In genomic region chr2:7701807-7702206, GRCh38 we compare ENCODE assay signal across 22 cellular contexts.
DNase-seq lines count a peak whose midpoint lies in the region; ATAC-seq, FAIRE-seq and TF ChIP-seq lines count a peak whose summit lies in the region.
"Had no signal": no experiment of that assay in that cellular context is flagged by ENCODE, and none has a peak within 500 bp of the region (broad histone marks: within the 10 kb centered on the region; RNA-seq: fewer than 3 reads in every experiment).

No MANE protein-coding gene starts in this region.

- no peak overlapping the region for H3K4me3 Mint-ChIP-seq in WTC11
- no peak overlapping the region for H3K4me3 Mint-ChIP-seq in CD4-positive, alpha-beta memory T cell
- H3K4me3 Mint-ChIP-seq: CD14-positive monocyte had no signal

- no peaks in the 10 kb centered on the region for H3K9me2 ChIP-seq in SK-N-SH

- CTCF ChIA-PET in SK-N-SH (lab: Yijun Ruan, JAX) (interaction anchor here (1.0 kb wide), 1 partner anchor 512 kb away, joined by 3 read pairs; no protein-coding TSS in a partner anchor), WTC11 (lab: Charles Lee) (interaction anchor here (0.7 to 1.9 kb wide), 2 partner anchors 135 to 275 kb away, joined by 3 to 6 read pairs; no protein-coding TSS in a partner anchor)
- CTCF ChIA-PET in CD4-positive, alpha-beta memory T cell (lab: Charles Lee; ENCODE audit: partially characterized antibody) = no interaction called here

- TF ChIP-seq CTCF in SK-N-SH (IDR thresholded peaks at IDR 0.05) (no peak), WTC11 (IDR thresholded peaks at IDR 0.05) (no peak), keratinocyte (optimal IDR thresholded peaks at IDR 0.05 in 1 of 3, IDR thresholded peaks at IDR 0.05 in 1 of 3, conservative IDR thresholded peaks at IDR 0.05 in 1 of 3; ENCODE audit: extremely low read depth in 1 of 3, insufficient read depth in 2 of 3, low read length in 3 of 3) (no peak), tibial artery (IDR thresholded peaks at IDR 0.05) (no peak)

- no peak overlapping the region for H3K27ac ChIP-seq in SK-N-SH (ENCODE audit: low read depth in 2 of 2, low read length in 1 of 2)
- H3K27ac ChIP-seq in keratinocyte (ENCODE audit: control insufficient read depth, insufficient read depth, low read length) = no peak overlapping the region
- H3K27ac ChIP-seq in CD4-positive, alpha-beta memory T cell (ENCODE audit: low read depth, low read length) = no peak overlapping the region
- H3K27ac ChIP-seq in right cardiac atrium (ENCODE audit: low read length) = no peak overlapping the region
- H3K27ac ChIP-seq in tibial artery = no peak overlapping the region
- H3K27ac ChIP-seq: 22Rv1, HL-60 had no signal

- DNase-seq in SK-N-SH (no peak), WTC11 (ENCODE audit: low spot score) (no peak), keratinocyte (ENCODE audit: low read depth, low spot score) (no peak), right cardiac atrium (no peak), tibial artery (no peak)
- DNase-seq in CD4-positive, alpha-beta memory T cell = no peak
- DNase-seq: ACHN, BE2C, Calu3, DMS79 treated with DMSO at 0.1 percent for 48 hours, NCI-H1092, NCI-H1417 treated with DMSO at 0.1 percent for 48 hours, NCI-H1694 treated with DMSO at 0.1 percent for 48 hours, NCI-H2081, NCI-H2227 treated with DMSO at 0.1 percent for 48 hours, NCI-H526 treated with DMSO at 0.1 percent for 48 hours had no signal

- FAIRE-seq in keratinocyte (lab: Jason Lieb, UNC) = peak; percentile 84
- FAIRE-seq: GM18507 had no signal

- H2AFZ ChIP-seq in SK-N-SH (ENCODE audit: low read depth) (no peak overlapping the region), keratinocyte (ENCODE audit: control insufficient read depth, low read length) (no peak overlapping the region)

- H3F3A ChIP-seq in SK-N-SH (replicated peaks; ENCODE audit: insufficient read depth) = peaks cover 1% of the 10 kb centered on the region

- H3K9me1 ChIP-seq in keratinocyte (ENCODE audit: control insufficient read depth, extremely low read depth, insufficient read depth, low read length) = no peaks in the 10 kb centered on the region

- intact Hi-C loops in CD4-positive, alpha-beta memory T cell (cut with micrococcal nuclease) = no loop called here
- intact Hi-C loops in right cardiac atrium (cut with DNase I) = no loop called here
- intact Hi-C loops in tibial artery (cut with DNase I; ENCODE audit: low total_unique reads) = no loop called here

- H3K27me3 ChIP-seq in SK-N-SH (ENCODE audit: insufficient read depth) (no peaks in the 10 kb centered on the region), keratinocyte (ENCODE audit: control insufficient read depth, extremely low read depth, insufficient read depth, low read length) (no peaks in the 10 kb centered on the region), right cardiac atrium (ENCODE audit: control insufficient read depth, insufficient read depth) (no peaks in the 10 kb centered on the region), tibial artery (no peaks in the 10 kb centered on the region)
- H3K27me3 ChIP-seq in CD4-positive, alpha-beta memory T cell (ENCODE audit: insufficient read depth, low read length) = no peaks in the 10 kb centered on the region
- H3K27me3 ChIP-seq: BE2C had no signal

- H3K36me3 Mint-ChIP-seq in WTC11 = peaks cover 24% of the 10 kb centered on the region
- no peaks in the 10 kb centered on the region for H3K36me3 Mint-ChIP-seq in CD4-positive, alpha-beta memory T cell
- H3K36me3 Mint-ChIP-seq: CD14-positive monocyte had no signal

- 78% methylated on average over 1 of the region's 1 CpG for WGBS in SK-N-SH (ENCODE audit: low lambda C conversion rate)
- WGBS in right cardiac atrium = 98% methylated on average over 1 of the region's 1 CpG

- H3K9ac ChIP-seq in SK-N-SH (no peak overlapping the region), keratinocyte (ENCODE audit: control insufficient read depth, extremely low read depth, insufficient read depth, low read length) (no peak overlapping the region)

- dilution Hi-C loops in keratinocyte (cut with MboI; ENCODE audit: extremely low pct_ligation_motif_present, low sequenced_read_pairs) = no loop called here

- H3K4me1 ChIP-seq in SK-N-SH (ENCODE audit: control insufficient read depth in 1 of 2, insufficient read depth in 2 of 2, low read depth in 1 of 2, low read length in 1 of 2) = peaks cover 0 to 6% of the 10 kb centered on the region in 2 experiments; a peak in 1 of 4 replicates
- H3K4me1 ChIP-seq in keratinocyte (ENCODE audit: control insufficient read depth, extremely low read depth, insufficient read depth, low read length) = peaks cover 21% of the 10 kb centered on the region
- H3K4me1 ChIP-seq in CD4-positive, alpha-beta memory T cell (ENCODE audit: insufficient read depth, low read length) = no peaks in the 10 kb centered on the region
- no peaks in the 10 kb centered on the region for H3K4me1 ChIP-seq in right cardiac atrium (ENCODE audit: control insufficient read depth, insufficient read depth, low read length)
- no peaks in the 10 kb centered on the region for H3K4me1 ChIP-seq in tibial artery
- H3K4me1 ChIP-seq: BE2C had no signal

- H3K9me3 Mint-ChIP-seq in WTC11 = peaks cover 25% of the 10 kb centered on the region
- no peaks in the 10 kb centered on the region for H3K9me3 Mint-ChIP-seq in CD4-positive, alpha-beta memory T cell

- H4K20me1 ChIP-seq in SK-N-SH (ENCODE audit: insufficient read depth) = no peaks in the 10 kb centered on the region
- H4K20me1 ChIP-seq in keratinocyte (ENCODE audit: control insufficient read depth, extremely low read depth, insufficient read depth, low read length) = no peaks in the 10 kb centered on the region

- TF ChIP-seq RAD21 in SK-N-SH (IDR thresholded peaks at IDR 0.05; ENCODE audit: low read length) = no peak

- H3K4me2 ChIP-seq in SK-N-SH = no peak overlapping the region
- H3K4me2 ChIP-seq in keratinocyte (ENCODE audit: control insufficient read depth, extremely low read depth, insufficient read depth, low read depth, low read length) = no peak overlapping the region

- POLR2A ChIA-PET in SK-N-SH (lab: Yijun Ruan, JAX) (no interaction called here), WTC11 (lab: Charles Lee) (no interaction called here)
- POLR2A ChIA-PET in CD4-positive, alpha-beta memory T cell (lab: Charles Lee; ENCODE audit: partially characterized antibody) = no interaction called here

- H3K9me3 ChIP-seq in SK-N-SH (no peaks in the 10 kb centered on the region), keratinocyte (ENCODE audit: control insufficient read depth, low read depth, low read length) (no peaks in the 10 kb centered on the region), right cardiac atrium (ENCODE audit: control insufficient read depth, low read length) (no peaks in the 10 kb centered on the region), tibial artery (no peaks in the 10 kb centered on the region)
- H3K9me3 ChIP-seq in CD4-positive, alpha-beta memory T cell (ENCODE audit: control insufficient read depth in 1 of 2, low read length in 2 of 2) = no peaks in the 10 kb centered on the region
- H3K9me3 ChIP-seq: BE2C had no signal

- peak overlapping the region; percentile 96 for H3K27ac Mint-ChIP-seq in WTC11
- H3K27ac Mint-ChIP-seq in CD4-positive, alpha-beta memory T cell = no peak overlapping the region
- H3K27ac Mint-ChIP-seq: CD14-positive monocyte had no signal

- H3K27me3 Mint-ChIP-seq in WTC11 (ENCODE audit: low read depth) = no peaks in the 10 kb centered on the region
- H3K27me3 Mint-ChIP-seq in CD4-positive, alpha-beta memory T cell = no peaks in the 10 kb centered on the region

- H3K36me3 ChIP-seq in SK-N-SH (replicated peaks in 1 of 2; ENCODE audit: control insufficient read depth in 1 of 2, insufficient read depth in 2 of 2, low read length in 1 of 2) (no peaks in the 10 kb centered on the region), keratinocyte (ENCODE audit: control insufficient read depth in 2 of 2, extremely low read depth in 1 of 2, insufficient read depth in 2 of 2, low read length in 2 of 2) (no peaks in the 10 kb centered on the region), tibial artery (no peaks in the 10 kb centered on the region)
- no peaks in the 10 kb centered on the region for H3K36me3 ChIP-seq in CD4-positive, alpha-beta memory T cell (ENCODE audit: insufficient read depth, low read length)
- H3K36me3 ChIP-seq: BE2C had no signal

- TF ChIP-seq EP300 in SK-N-SH (IDR thresholded peaks at IDR 0.05; ENCODE audit: borderline replicate concordance in 1 of 2, low read depth in 1 of 2, low read length in 1 of 2) = no peak

- H3K79me2 ChIP-seq in SK-N-SH (ENCODE audit: insufficient read depth) (no peaks in the 10 kb centered on the region), keratinocyte (ENCODE audit: control insufficient read depth, insufficient read depth, low read length) (no peaks in the 10 kb centered on the region)

- H3K4me3 ChIP-seq in SK-N-SH (ENCODE audit: low read depth in 2 of 2, low read length in 1 of 2) = no peak overlapping the region
- no peak overlapping the region for H3K4me3 ChIP-seq in keratinocyte (ENCODE audit: control insufficient read depth in 2 of 3, extremely low read depth in 1 of 3, insufficient read depth in 2 of 3, low read depth in 1 of 3, low read length in 3 of 3)
- no peak overlapping the region for H3K4me3 ChIP-seq in CD4-positive, alpha-beta memory T cell (ENCODE audit: low read length in 2 of 2)
- no peak overlapping the region for H3K4me3 ChIP-seq in right cardiac atrium (ENCODE audit: low read length)
- H3K4me3 ChIP-seq in tibial artery = no peak overlapping the region

- ATAC-seq in SK-N-SH treated with all-trans-retinoic acid at 6 μM for 48 hours = no peak
- ATAC-seq in WTC11 = no peak
- ATAC-seq in right cardiac atrium = no peak
- ATAC-seq: Panc1 had no signal

- H3K4me1 Mint-ChIP-seq in WTC11 = peaks cover 55% of the 10 kb centered on the region
- peaks cover 0 to under 1% (median 0%) of the 10 kb centered on the region in 4 donors for H3K4me1 Mint-ChIP-seq in CD4-positive, alpha-beta memory T cell
- H3K4me1 Mint-ChIP-seq: CD14-positive monocyte had no signal

TF ChIP-seq in SK-N-SH, 30 proteins besides CTCF, POLR2A, EP300 and RAD21:
- TF ChIP-seq SIN3A (IDR thresholded peaks at IDR 0.05; ENCODE audit: borderline replicate concordance, low read depth, low read length) = no peak
- TF ChIP-seq POLR2AphosphoS5 (IDR thresholded peaks at IDR 0.05; ENCODE audit: low read depth, low read length) = no peak
